In the genomic region with DNA sequence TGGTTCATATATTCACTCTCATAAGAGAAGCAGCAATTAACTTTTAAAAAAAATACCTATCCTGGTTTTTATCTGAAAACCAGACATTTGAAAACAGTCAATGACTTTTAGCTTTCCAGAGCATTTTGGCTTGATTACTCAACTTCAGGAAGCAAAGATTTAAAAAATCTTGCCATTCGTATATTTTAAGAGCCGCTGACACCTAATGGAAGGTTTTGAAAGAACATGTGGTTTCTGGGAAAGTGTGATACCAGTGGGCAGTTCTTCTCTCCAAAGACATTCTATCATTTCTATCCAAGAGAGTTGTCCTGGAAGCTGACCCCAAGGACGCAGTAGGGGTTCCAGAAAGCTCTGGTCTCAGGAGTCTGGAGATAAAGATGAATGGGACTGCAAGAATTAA, we compare ENCODE assay signal across 12 cellular contexts.
DNase-seq lines count a peak whose midpoint lies in the region; ATAC-seq, FAIRE-seq and TF ChIP-seq lines count a peak whose summit lies in the region.
"Had no signal": no experiment of that assay in that cellular context is flagged by ENCODE, and none has a peak within 500 bp of the region (broad histone marks: within the 10 kb centered on the region; RNA-seq: fewer than 3 reads in every experiment).

No MANE protein-coding gene starts in this region.

- ATAC-seq in GM18907 (IDR thresholded peaks at IDR 0.05; ENCODE audit: unreplicated experiment), result no peak
- ATAC-seq in HG02970 (IDR thresholded peaks at IDR 0.05; ENCODE audit: low FRiP score, unreplicated experiment), result no peak

- H3K27me3 Mint-ChIP-seq in activated naive CD4-positive, alpha-beta T cell treated with anti-CD3 and anti-CD28 coated beads for 36 hours (ENCODE audit: low read depth), result peaks cover 7% of the 10 kb centered on the region

- no peaks in the 10 kb centered on the region for H3K9me3 Mint-ChIP-seq in activated naive CD4-positive, alpha-beta T cell treated with anti-CD3 and anti-CD28 coated beads for 36 hours
- H3K9me3 Mint-ChIP-seq: activated naive CD4-positive, alpha-beta T cell treated with anti-CD3 and anti-CD28 coated beads, Interleukin-2, amount 10 ng/mL, durations not matched to agents 7 days and 5 days had no signal

- H3K4me3 ChIP-seq in bronchial epithelial cell (ENCODE audit: low read depth, low read length), result no peak overlapping the region

- peak; percentile 66 for DNase-seq in DMS53 (lab: John Stamatoyannopoulos, UW)
- DNase-seq in NCI-H146 (lab: John Stamatoyannopoulos, UW), result peak; percentile 27
- peak; percentile 52 for DNase-seq in bronchial epithelial cell (ENCODE audit: low read depth)
- DNase-seq in myocyte (ENCODE audit: low read depth), result peak; percentile 59
- DNase-seq in retina, result no peak
- DNase-seq in activated naive CD4-positive, alpha-beta T cell treated with anti-CD3 and anti-CD28 coated beads for 36 hours, result no peak
- DNase-seq: activated naive CD4-positive, alpha-beta T cell treated with anti-CD3 and anti-CD28 coated beads, Interleukin-2, amount 10 ng/mL, durations not matched to agents 7 days and 5 days; glutamatergic neuron; T-helper 2 cell had no signal

- no peak overlapping the region for H3K4me3 Mint-ChIP-seq in activated naive CD4-positive, alpha-beta T cell treated with anti-CD3 and anti-CD28 coated beads for 36 hours
- H3K4me3 Mint-ChIP-seq: activated naive CD4-positive, alpha-beta T cell treated with anti-CD3 and anti-CD28 coated beads, Interleukin-2, amount 10 ng/mL, durations not matched to agents 7 days and 5 days had no signal

- TF ChIP-seq CTCF in bronchial epithelial cell (IDR thresholded peaks at IDR 0.05; ENCODE audit: insufficient read depth, low read length, severe bottlenecking), result peak; percentile 37

- peaks cover 2% of the 10 kb centered on the region for H3K27me3 ChIP-seq in bronchial epithelial cell (ENCODE audit: control insufficient read depth, insufficient read depth, low read length)

- CTCF ChIA-PET in activated naive CD4-positive, alpha-beta T cell treated with anti-CD3 and anti-CD28 coated beads for 36 hours (lab: Charles Lee), result no interaction called here

- FAIRE-seq in bronchial epithelial cell (lab: Jason Lieb, UNC), result no peak

- no peaks in the 10 kb centered on the region for H3K4me1 Mint-ChIP-seq in activated naive CD4-positive, alpha-beta T cell treated with anti-CD3 and anti-CD28 coated beads for 36 hours (ENCODE audit: low read depth)
- H3K4me1 Mint-ChIP-seq: activated naive CD4-positive, alpha-beta T cell treated with anti-CD3 and anti-CD28 coated beads, Interleukin-2, amount 10 ng/mL, durations not matched to agents 7 days and 5 days had no signal

- intact Hi-C loops in activated naive CD4-positive, alpha-beta T cell treated with anti-CD3 and anti-CD28 coated beads for 36 hours (cut with micrococcal nuclease), result no loop called here

- H3K36me3 ChIP-seq in bronchial epithelial cell (ENCODE audit: control insufficient read depth, insufficient read depth, low read length), result no peaks in the 10 kb centered on the region
- H3K36me3 ChIP-seq: neutrophil had no signal

- H3K36me3 Mint-ChIP-seq in activated naive CD4-positive, alpha-beta T cell treated with anti-CD3 and anti-CD28 coated beads for 36 hours (ENCODE audit: low read depth), result no peaks in the 10 kb centered on the region
- H3K36me3 Mint-ChIP-seq: activated naive CD4-positive, alpha-beta T cell treated with anti-CD3 and anti-CD28 coated beads, Interleukin-2, amount 10 ng/mL, durations not matched to agents 7 days and 5 days had no signal

- H3K27ac Mint-ChIP-seq in activated naive CD4-positive, alpha-beta T cell treated with anti-CD3 and anti-CD28 coated beads for 36 hours, result no peak overlapping the region
- H3K27ac Mint-ChIP-seq: activated naive CD4-positive, alpha-beta T cell treated with anti-CD3 and anti-CD28 coated beads, Interleukin-2, amount 10 ng/mL, durations not matched to agents 7 days and 5 days had no signal

Comparison
In these comparisons a context has a peak if more than half of its experiments do, and no peak if none do; other contexts are left out.
1. DNase-seq: peak in DMS53 (single experiment), NCI-H146 (single experiment), bronchial epithelial cell (single experiment) and myocyte (single experiment); none in retina (single experiment) and activated naive CD4-positive, alpha-beta T cell treated with anti-CD3 and anti-CD28 coated beads for 36 hours (single experiment).